ENCODE assay signal across 1 cellular context in genomic region chr6:125957845-125958244, GRCh38.
TF ChIP-seq lines count a peak whose summit lies in the region.

No MANE protein-coding gene starts in this region.

TF ChIP-seq in K562, 482 proteins besides CTCF, POLR2A, EP300 and RAD21 (continues in another document):
- TF ChIP-seq MYC (IDR thresholded peaks at IDR 0.05; ENCODE audit: low read depth, low read length) (peak; percentile 68; the same call in 1 of the 2 replicates), MYC (CRISPR knock-in tag; IDR thresholded peaks at IDR 0.05; ENCODE audit: borderline replicate concordance, low read depth) (no peak), ZNF592 (IDR thresholded peaks at IDR 0.05) (no peak), ZC3H8 (IDR thresholded peaks at IDR 0.05) (no peak), CEBPG (CRISPR knock-in tag; IDR thresholded peaks at IDR 0.05) (no peak), CEBPG (tag; conservative IDR thresholded peaks at IDR 0.05 in 1 of 2, IDR thresholded peaks at IDR 0.05 in 1 of 2) (peak in 1 of 2 experiments; percentile 37; a peak in 2 of 4 replicates), KLF13 (tag; IDR thresholded peaks at IDR 0.05; ENCODE audit: borderline replicate concordance, low read depth) (no peak), ZNF121 (CRISPR knock-in tag; conservative IDR thresholded peaks at IDR 0.05) (no peak), JUND (IDR thresholded peaks at IDR 0.05; ENCODE audit: borderline replicate concordance, low read depth, low read length) (no peak), JUND (tag; IDR thresholded peaks at IDR 0.05; ENCODE audit: borderline replicate concordance, low read depth, low read length) (0 out of 3 replicates have a peak, but pooled peaks have one; percentile 4), VEZF1 (CRISPR knock-in tag; IDR thresholded peaks at IDR 0.05) (no peak), BHLHE40 (IDR thresholded peaks at IDR 0.05; ENCODE audit: low read length) (peak; percentile 66), MITF (IDR thresholded peaks at IDR 0.05) (peak; percentile 20; the same call in 1 of the 2 replicates), FOXA1 (IDR thresholded peaks at IDR 0.05; ENCODE audit: borderline replicate concordance) (no peak), SETDB1 (IDR thresholded peaks at IDR 0.05; ENCODE audit: low read length) (no peak), ZBTB49 (CRISPR knock-in tag; IDR thresholded peaks at IDR 0.05; ENCODE audit: borderline replicate concordance) (no peak), PTRF (tag; IDR thresholded peaks at IDR 0.05) (no peak), FOXJ2 (tag; IDR thresholded peaks at IDR 0.05) (peak; percentile 71; the same call in 1 of the 2 replicates), CEBPB (tag; IDR thresholded peaks at IDR 0.05) (peak; percentile 71), E2F4 (CRISPR knock-in tag; IDR thresholded peaks at IDR 0.05; ENCODE audit: low read depth) (no peak), RCOR1 (IDR thresholded peaks at IDR 0.05; ENCODE audit: borderline replicate concordance in 1 of 2, low read depth in 2 of 2, low read length in 2 of 2) (peak in 1 of 2 experiments; percentile 70; a peak in 1 of 4 replicates), USF1 (CRISPR knock-in tag; IDR thresholded peaks at IDR 0.05) (peak; percentile 39; the same call in 1 of the 2 replicates), NCOA4 (IDR thresholded peaks at IDR 0.05; ENCODE audit: partially characterized antibody) (no peak), ZKSCAN8 (CRISPR knock-in tag; IDR thresholded peaks at IDR 0.05) (no peak), ZNF778 (CRISPR knock-in tag; IDR thresholded peaks at IDR 0.05) (no peak), TSHZ1 (CRISPR knock-in tag; IDR thresholded peaks at IDR 0.05) (no peak), SPI1 (IDR thresholded peaks at IDR 0.05; ENCODE audit: borderline replicate concordance, low read depth, low read length) (peak; percentile 0; the same call in 1 of the 2 replicates)
